Comparison of ENCODE assay signal across 31 cellular contexts in the genomic region with DNA sequence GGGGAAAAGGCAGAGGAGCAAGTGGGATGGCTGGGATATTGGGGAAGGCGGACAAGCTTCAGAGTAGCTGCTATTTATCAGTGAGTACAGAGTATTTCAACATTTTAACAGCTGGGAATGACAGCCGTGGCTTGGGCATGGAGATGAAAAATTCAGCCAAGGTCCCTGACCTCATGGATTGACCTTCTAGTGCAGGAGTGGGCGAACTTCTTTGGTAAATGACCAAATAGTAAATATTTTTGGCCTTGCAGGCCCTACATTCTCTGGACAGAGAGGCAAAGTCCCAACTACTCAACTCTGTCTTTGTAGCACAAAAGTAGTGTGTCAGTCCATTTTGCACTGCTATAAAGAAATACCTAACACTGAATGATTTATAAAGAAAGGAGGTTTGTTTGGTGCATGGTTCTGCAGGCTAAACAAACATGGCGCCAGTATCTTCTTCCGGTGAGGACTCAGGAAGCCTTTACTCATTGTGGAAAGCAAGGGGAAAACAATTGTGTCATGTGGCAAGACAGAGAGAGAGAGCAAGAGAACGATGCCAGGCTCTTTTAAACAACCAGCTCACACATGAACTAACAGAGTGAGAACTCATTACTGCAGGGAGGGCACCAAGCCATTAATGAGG. TPM values are rescaled to one million over a fixed set of nuclear protein-coding genes. Genes with fewer than 3 reads are reported as not detected.
"Had no signal": no experiment of that assay in that cellular context is flagged by ENCODE, and none has a peak within 500 bp of the region (broad histone marks: within the 10 kb centered on the region; RNA-seq: fewer than 3 reads in every experiment).

No MANE protein-coding gene starts in this region.

- H3K79me2 ChIP-seq: parathyroid adenoma had no signal

- H3K36me3 ChIP-seq: colonic mucosa, esophagus muscularis mucosa, neural progenitor cell, thoracic aorta, tibial nerve, upper lobe of left lung had no signal

- H3K9ac ChIP-seq: neural progenitor cell, parathyroid adenoma had no signal

- FAIRE-seq: endothelial cell of umbilical vein, small intestine, urothelium cell line had no signal

- H3K4me1 ChIP-seq: colonic mucosa, esophagus muscularis mucosa, foreskin keratinocyte, neural progenitor cell, tibial nerve, upper lobe of left lung had no signal

- H3K4me2 ChIP-seq: neural progenitor cell had no signal

- H3K9me3 ChIP-seq: colonic mucosa, esophagus muscularis mucosa, heart right ventricle, thoracic aorta, tibial nerve, upper lobe of left lung had no signal

- H3K27me3 ChIP-seq: colonic mucosa, foreskin keratinocyte, tibial nerve, upper lobe of left lung had no signal

- H3K27ac ChIP-seq: colonic mucosa, esophagus muscularis mucosa, foreskin keratinocyte, heart right ventricle, neural progenitor cell, parathyroid adenoma, thoracic aorta, tibial nerve, upper lobe of left lung had no signal

- DNase-seq: colonic mucosa; effector CD8-positive, alpha-beta T cell; endodermal cell; foreskin keratinocyte; glutamatergic neuron; heart right ventricle; hypothalamus; immature natural killer cell; kidney glomerular epithelial cell; left colon; left ventricle myocardium superior; naive thymus-derived CD4-positive, alpha-beta T cell; right cardiac atrium; small intestine; stimulated activated CD4-positive, alpha-beta T cell treated with anti-CD3 and anti-CD28 coated beads, Interleukin-15, amount 100 ng/mL, for 24 hours; stimulated activated CD4-positive, alpha-beta T cell treated with anti-CD3 and anti-CD28 coated beads, Interleukin-2, amount 100 ng/mL, for 48 hours; stimulated activated naive B cell treated with anti-CD40 and anti-IgM and Interleukin-4, amounts not matched to agents 10 μg/mL and 1 μg/mL and 100 μg/mL, for 72 hours; upper lobe of left lung had no signal

- H3K4me3 ChIP-seq: colonic mucosa, esophagus muscularis mucosa, heart right ventricle, lung, neural progenitor cell, thoracic aorta, tibial nerve, upper lobe of left lung had no signal

- ATAC-seq: foreskin keratinocyte; left colon; left ventricle myocardium superior; naive thymus-derived CD4-positive, alpha-beta T cell; stimulated activated naive B cell treated with anti-CD40 and anti-IgM and Interleukin-4, amounts not matched to agents 10 μg/mL and 1 μg/mL and 100 μg/mL, for 72 hours had no signal

- H2AFZ ChIP-seq: neural progenitor cell, parathyroid adenoma had no signal

RNA-seq across cellular contexts. Expression of a gene that starts 33.6 kb away (rescaled TPM):
- total RNA-seq: chondrocyte; endodermal cell; endothelial cell of umbilical vein; foreskin keratinocyte; mononuclear cell; naive thymus-derived CD4-positive, alpha-beta T cell; osteoblast; progenitor cell of endocrine pancreas had no signal
- polyA plus RNA-seq: fibroblast of lung; foreskin keratinocyte; immature natural killer cell; naive thymus-derived CD4-positive, alpha-beta T cell had no signal
